ENCODE assay signal across 8 cellular contexts in genomic region chr2:241271641-241272297, GRCh38. TPM values are rescaled to one million over a fixed set of nuclear protein-coding genes. Genes with fewer than 3 reads are reported as not detected.
DNase-seq lines count a peak whose midpoint lies in the region; ATAC-seq and TF ChIP-seq lines count a peak whose summit lies in the region.

No MANE protein-coding gene starts in this region.

- no peak for TF ChIP-seq CTCF in A673 (conservative IDR thresholded peaks at IDR 0.05; ENCODE audit: low read depth, low read length)
- no peak for TF ChIP-seq CTCF in ascending aorta (IDR thresholded peaks at IDR 0.05)
- no peak for TF ChIP-seq CTCF in right atrium auricular region (IDR thresholded peaks at IDR 0.05)
- TF ChIP-seq CTCF in progenitor cell of endocrine pancreas (IDR thresholded peaks at IDR 0.05; ENCODE audit: unreplicated experiment): no peak
- TF ChIP-seq CTCF in upper lobe of left lung (IDR thresholded peaks at IDR 0.05): peak in 1 of 6 experiments; percentile 13

- POLR2A ChIA-PET in A673 (lab: Charles Lee; ENCODE audit: low non-redundant PET): no interaction called here

- peak overlapping the region; percentile 93 for H3K27ac Mint-ChIP-seq in progenitor cell of endocrine pancreas

- BruUV-seq in A673 (replicated peaks; lab: Mats Ljungman, UMichigan): no TSS peak

- CTCF ChIA-PET in A673 (lab: Charles Lee): no interaction called here

- ATAC-seq in GM19023 (IDR thresholded peaks at IDR 0.05; ENCODE audit: unreplicated experiment) (peak; percentile 58), HG03521 (IDR thresholded peaks at IDR 0.05; ENCODE audit: unreplicated experiment) (peak; percentile 38), upper lobe of left lung (ENCODE audit: low FRiP score in 2 of 2) (peak; percentile 89 to 91)

- peak overlapping the region; percentile 89 for H3K4me3 ChIP-seq in A673 (ENCODE audit: low read depth, low read length, poor library complexity, severe bottlenecking)
- peak overlapping the region; percentile 98 to 100 for H3K4me3 ChIP-seq in ascending aorta
- peak overlapping the region; percentile 98 for H3K4me3 ChIP-seq in right atrium auricular region
- peak overlapping the region; percentile 81 to 97 (median 90) for H3K4me3 ChIP-seq in upper lobe of left lung

- DNase-seq in A673 (ENCODE audit: low spot score) (peak; percentile 80), T-helper 2 cell (peak; percentile 31 to 65 (median 48)), ascending aorta (ENCODE audit: low spot score in 2 of 2) (peak; percentile 70 to 93), right atrium auricular region (ENCODE audit: low spot score) (peak; percentile 92), progenitor cell of endocrine pancreas (ENCODE audit: low spot score, unreplicated experiment) (peak; percentile 27), upper lobe of left lung (peak; percentile 94 to 95)

- peaks cover 4% of the 10 kb centered on the region for H3K9me3 ChIP-seq in A673 (ENCODE audit: low read depth, low read length, poor library complexity, severe bottlenecking)
- H3K9me3 ChIP-seq in ascending aorta: no peaks in the 10 kb centered on the region
- H3K9me3 ChIP-seq in right atrium auricular region: no peaks in the 10 kb centered on the region
- H3K9me3 ChIP-seq in upper lobe of left lung: no peaks in the 10 kb centered on the region

- peak overlapping the region; percentile 89 for H3K4me3 Mint-ChIP-seq in progenitor cell of endocrine pancreas (ENCODE audit: low read depth)

- H3K36me3 ChIP-seq in A673 (ENCODE audit: insufficient read depth, low read length, poor library complexity, severe bottlenecking) (peaks cover 24% of the 10 kb centered on the region), ascending aorta (peaks cover 15 to 16% of the 10 kb centered on the region in 2 donors), right atrium auricular region (peaks cover 22% of the 10 kb centered on the region), upper lobe of left lung (peaks cover 0 to 19% (median 13%) of the 10 kb centered on the region in 4 donors)

- no peaks in the 10 kb centered on the region for H3K27me3 ChIP-seq in A673 (replicated peaks; ENCODE audit: insufficient read depth, low read depth, low read length, poor library complexity)
- H3K27me3 ChIP-seq in ascending aorta: no peaks in the 10 kb centered on the region
- H3K27me3 ChIP-seq in right atrium auricular region: no peaks in the 10 kb centered on the region
- H3K27me3 ChIP-seq in upper lobe of left lung: no peaks in the 10 kb centered on the region

- H3K9me3 Mint-ChIP-seq in progenitor cell of endocrine pancreas (ENCODE audit: low read depth): peaks cover 14% of the 10 kb centered on the region

- H3K4me1 Mint-ChIP-seq in progenitor cell of endocrine pancreas (ENCODE audit: low read depth): peaks cover 24% of the 10 kb centered on the region

- no peak for TF ChIP-seq EP300 in upper lobe of left lung (IDR thresholded peaks at IDR 0.05)

- TF ChIP-seq POLR2A in upper lobe of left lung (IDR thresholded peaks at IDR 0.05): peak in 2 of 4 donors; percentile 50 to 55

- peaks cover 7% of the 10 kb centered on the region for H3K36me3 Mint-ChIP-seq in progenitor cell of endocrine pancreas (ENCODE audit: insufficient read depth)

- H3K27ac ChIP-seq in A673 (ENCODE audit: low read depth, low read length, poor library complexity, severe bottlenecking): peak overlapping the region; percentile 89
- H3K27ac ChIP-seq in ascending aorta: peak overlapping the region; percentile 95 to 98
- H3K27ac ChIP-seq in right atrium auricular region: peak overlapping the region; percentile 95 to 97
- H3K27ac ChIP-seq in upper lobe of left lung: peak overlapping the region; percentile 90 to 96 (median 93)

- 1 to 6% methylated on average over 12 to 21 of the region's 37 CpGs for WGBS in upper lobe of left lung, 2 donors

- intact Hi-C loops in A673 (cut with micrococcal nuclease; ENCODE audit: unreplicated experiment): no loop called here
- intact Hi-C loops in ascending aorta (cut with DNase I): loop anchor here (1.0 to 10.0 kb wide), 5 partner anchors 44 to 277 kb away; partner anchors contain the start of genes FARP2, HDLBP, PASK and SEPTIN2

- no peaks in the 10 kb centered on the region for H3K27me3 Mint-ChIP-seq in progenitor cell of endocrine pancreas

- H3K4me1 ChIP-seq in A673 (ENCODE audit: insufficient read depth, low read length, poor library complexity, severe bottlenecking): peaks cover 11% of the 10 kb centered on the region
- peaks cover 14 to 28% of the 10 kb centered on the region in 2 donors for H3K4me1 ChIP-seq in ascending aorta
- peaks cover 0 to 38% of the 10 kb centered on the region in 2 donors for H3K4me1 ChIP-seq in right atrium auricular region
- peaks cover 26 to 46% (median 32%) of the 10 kb centered on the region in 4 donors for H3K4me1 ChIP-seq in upper lobe of left lung

RNA-seq across cellular contexts. Expression of gene HDLBP, which starts 43.7 kb away (rescaled TPM):
- total RNA-seq in A673 (2021) (510 and 581 TPM in 2 replicates), ascending aorta (308 TPM), right atrium auricular region (100 to 1,000 TPM; 274 to 287 TPM), progenitor cell of endocrine pancreas (388 and 399 TPM in 2 replicates), upper lobe of left lung (100 to 1,000 TPM; 339 to 691 (median 487) TPM)

RNA-seq across cellular contexts. Expression of gene SEPTIN2, which starts 44.0 kb away (rescaled TPM):
- total RNA-seq in A673 (2021) (342 and 360 TPM in 2 replicates), ascending aorta (248 TPM), right atrium auricular region (100 to 1,000 TPM; 143 to 193 TPM), progenitor cell of endocrine pancreas (445 and 460 TPM in 2 replicates), upper lobe of left lung (100 to 1,000 TPM; 213 to 322 (median 252) TPM)

Comparison
In these comparisons a context has a peak if more than half of its experiments do, and no peak if none do; other contexts are left out.
1. Peak in every context shown above with its lines: DNase-seq, ATAC-seq, H3K4me3 ChIP-seq and H3K27ac ChIP-seq.
2. DNase-seq: peak in every context shown above with its lines; median percentile 94 in upper lobe of left lung; 92 in right atrium auricular region; 82 in ascending aorta; 80 in A673; 48 in T-helper 2 cell; 27 in progenitor cell of endocrine pancreas.
3. ATAC-seq: peak in every context shown above with its lines; median percentile 90 in upper lobe of left lung; 58 in GM19023; 38 in HG03521.